ENCODE assay signal across 1 cellular context in the genomic region with DNA sequence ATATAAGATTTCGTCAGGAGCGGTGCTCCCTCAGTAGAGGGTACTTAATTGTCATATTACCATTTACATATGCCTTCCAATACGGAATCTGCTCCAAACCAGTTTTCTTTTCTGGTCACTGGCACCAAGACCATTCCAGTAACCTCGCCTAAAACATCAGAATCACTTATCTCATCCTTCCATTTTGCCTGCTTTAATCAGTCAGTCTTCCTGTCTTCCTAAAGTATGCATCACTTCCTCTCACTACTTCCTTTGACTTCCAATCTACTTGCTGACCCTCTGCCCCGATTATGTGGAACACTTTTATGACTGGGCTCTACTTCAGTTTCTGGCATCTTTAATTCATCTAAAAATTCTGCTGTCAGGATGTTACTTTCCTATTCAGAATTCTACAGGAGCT.
TF ChIP-seq lines count a peak whose summit lies in the region.

No MANE protein-coding gene starts in this region.

TF ChIP-seq in WTC11, 78 proteins besides CTCF, POLR2A, EP300 and RAD21 (continued from another document):
- TF ChIP-seq, protein P1, sequence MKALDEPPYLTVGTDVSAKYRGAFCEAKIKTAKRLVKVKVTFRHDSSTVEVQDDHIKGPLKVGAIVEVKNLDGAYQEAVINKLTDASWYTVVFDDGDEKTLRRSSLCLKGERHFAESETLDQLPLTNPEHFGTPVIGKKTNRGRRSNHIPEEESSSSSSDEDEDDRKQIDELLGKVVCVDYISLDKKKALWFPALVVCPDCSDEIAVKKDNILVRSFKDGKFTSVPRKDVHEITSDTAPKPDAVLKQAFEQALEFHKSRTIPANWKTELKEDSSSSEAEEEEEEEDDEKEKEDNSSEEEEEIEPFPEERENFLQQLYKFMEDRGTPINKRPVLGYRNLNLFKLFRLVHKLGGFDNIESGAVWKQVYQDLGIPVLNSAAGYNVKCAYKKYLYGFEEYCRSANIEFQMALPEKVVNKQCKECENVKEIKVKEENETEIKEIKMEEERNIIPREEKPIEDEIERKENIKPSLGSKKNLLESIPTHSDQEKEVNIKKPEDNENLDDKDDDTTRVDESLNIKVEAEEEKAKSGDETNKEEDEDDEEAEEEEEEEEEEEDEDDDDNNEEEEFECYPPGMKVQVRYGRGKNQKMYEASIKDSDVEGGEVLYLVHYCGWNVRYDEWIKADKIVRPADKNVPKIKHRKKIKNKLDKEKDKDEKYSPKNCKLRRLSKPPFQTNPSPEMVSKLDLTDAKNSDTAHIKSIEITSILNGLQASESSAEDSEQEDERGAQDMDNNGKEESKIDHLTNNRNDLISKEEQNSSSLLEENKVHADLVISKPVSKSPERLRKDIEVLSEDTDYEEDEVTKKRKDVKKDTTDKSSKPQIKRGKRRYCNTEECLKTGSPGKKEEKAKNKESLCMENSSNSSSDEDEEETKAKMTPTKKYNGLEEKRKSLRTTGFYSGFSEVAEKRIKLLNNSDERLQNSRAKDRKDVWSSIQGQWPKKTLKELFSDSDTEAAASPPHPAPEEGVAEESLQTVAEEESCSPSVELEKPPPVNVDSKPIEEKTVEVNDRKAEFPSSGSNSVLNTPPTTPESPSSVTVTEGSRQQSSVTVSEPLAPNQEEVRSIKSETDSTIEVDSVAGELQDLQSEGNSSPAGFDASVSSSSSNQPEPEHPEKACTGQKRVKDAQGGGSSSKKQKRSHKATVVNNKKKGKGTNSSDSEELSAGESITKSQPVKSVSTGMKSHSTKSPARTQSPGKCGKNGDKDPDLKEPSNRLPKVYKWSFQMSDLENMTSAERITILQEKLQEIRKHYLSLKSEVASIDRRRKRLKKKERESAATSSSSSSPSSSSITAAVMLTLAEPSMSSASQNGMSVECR (CRISPR knock-in tag; IDR thresholded peaks at IDR 0.05; ENCODE audit: borderline replicate concordance): no peak
- TF ChIP-seq ZNF671 (CRISPR knock-in tag; IDR thresholded peaks at IDR 0.05) (no peak), E2F1 (CRISPR knock-in tag; IDR thresholded peaks at IDR 0.05) (no peak), ZNF317 (CRISPR knock-in tag; IDR thresholded peaks at IDR 0.05; ENCODE audit: borderline replicate concordance, low read depth) (no peak), SMAD3 (CRISPR knock-in tag; IDR thresholded peaks at IDR 0.05; ENCODE audit: borderline replicate concordance) (no peak), TP53 (CRISPR knock-in tag; IDR thresholded peaks at IDR 0.05) (no peak), ZNF232 (CRISPR knock-in tag; IDR thresholded peaks at IDR 0.05) (no peak), MXD4 (CRISPR knock-in tag; IDR thresholded peaks at IDR 0.05; ENCODE audit: borderline replicate concordance) (no peak), ATF1 (CRISPR knock-in tag; IDR thresholded peaks at IDR 0.05) (no peak)
- TF ChIP-seq, protein P2, sequence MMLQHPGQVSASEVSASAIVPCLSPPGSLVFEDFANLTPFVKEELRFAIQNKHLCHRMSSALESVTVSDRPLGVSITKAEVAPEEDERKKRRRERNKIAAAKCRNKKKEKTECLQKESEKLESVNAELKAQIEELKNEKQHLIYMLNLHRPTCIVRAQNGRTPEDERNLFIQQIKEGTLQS (CRISPR knock-in tag; conservative IDR thresholded peaks at IDR 0.05): no peak
